ENCODE assay signal across 8 cellular contexts in the genomic region with DNA sequence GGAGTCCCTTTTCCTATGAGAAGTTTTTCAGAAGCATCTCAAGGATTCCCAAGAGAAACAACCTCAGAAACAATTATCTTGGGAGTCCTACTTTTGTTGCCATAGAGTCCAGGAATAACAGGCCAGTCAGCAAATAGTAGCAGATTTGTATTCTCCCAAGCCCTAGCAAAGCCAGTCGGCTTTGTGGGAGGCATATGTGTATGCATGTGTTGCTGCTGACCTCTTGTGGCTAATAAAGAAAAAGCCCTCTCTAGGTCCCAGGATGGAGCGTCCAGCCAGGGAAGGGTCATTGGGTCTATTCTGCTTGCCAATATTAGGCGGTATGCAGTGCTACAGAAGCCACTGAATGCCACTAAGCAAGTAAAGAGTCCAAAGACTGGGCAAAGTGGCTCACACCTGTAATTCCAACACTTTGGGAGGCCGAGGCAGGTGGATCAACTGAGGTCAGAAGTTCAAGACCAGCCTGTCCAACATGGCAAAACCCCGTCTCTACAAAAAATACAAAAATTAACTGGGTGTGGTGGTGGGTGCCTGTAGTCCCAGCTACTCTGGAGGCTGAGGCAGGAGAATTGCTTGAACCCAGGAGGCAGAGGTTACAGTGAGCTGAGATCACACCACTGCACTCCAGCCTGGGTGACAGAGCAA. TPM values are rescaled to one million over a fixed set of nuclear protein-coding genes. Genes with fewer than 3 reads are reported as not detected.
DNase-seq lines count a peak whose midpoint lies in the region; ATAC-seq and FAIRE-seq lines count a peak whose summit lies in the region.
"Not testable (repeated sequence)": the region's sequence is repeated elsewhere in the genome, so short reads cannot be mapped to it uniquely, and the experiment has no call there.

No MANE protein-coding gene starts in this region.

- peaks cover 58% of the 10 kb centered on the region for H3K27me3 Mint-ChIP-seq in T-helper 17 cell

- not testable (repeated sequence) for H3K36me3 Mint-ChIP-seq in T-helper 17 cell (ENCODE audit: low read depth)

- H3K4me3 Mint-ChIP-seq in T-helper 17 cell: not testable (repeated sequence)

- H3K4me1 Mint-ChIP-seq in T-helper 17 cell: not testable (repeated sequence)

- not testable (repeated sequence) for H3K27ac ChIP-seq in neuronal stem cell (replicated peaks; ENCODE audit: low read length)

- not testable (repeated sequence) for H3K9ac ChIP-seq in neuronal stem cell (ENCODE audit: low read depth, low read length, poor library complexity)

- not testable (repeated sequence) for H4K8ac ChIP-seq in neuronal stem cell (ENCODE audit: low read depth, low read length)

- not testable (repeated sequence) for H3K4me2 ChIP-seq in neuronal stem cell (ENCODE audit: insufficient read depth, low read length, poor library complexity, severe bottlenecking)

- H3K79me1 ChIP-seq in neuronal stem cell (ENCODE audit: low read depth, low read length): not testable (repeated sequence)

- ATAC-seq in T-helper 17 cell (peak; percentile 73), left cardiac atrium (peak; percentile 96 to 97)

- not testable (repeated sequence) for H3K9me3 ChIP-seq in T-helper 17 cell (ENCODE audit: control insufficient read depth, low read length, poor library complexity, severe bottlenecking); neuronal stem cell (replicated peaks in 1 of 2; ENCODE audit: control insufficient read depth in 2 of 2, insufficient read depth in 1 of 2, low read depth in 1 of 2, low read length in 2 of 2)

- intact Hi-C loops in left cardiac atrium (cut with DNase I): loop anchor here (2.0 to 10.0 kb wide), 5 partner anchors 167 to 583 kb away; partner anchors contain the start of gene ATOSB (in 1 of the 2)

- H3K4me1 ChIP-seq in neuronal stem cell (ENCODE audit: control insufficient read depth in 2 of 2, insufficient read depth in 1 of 2, low read depth in 1 of 2, low read length in 2 of 2): not testable (repeated sequence)

- H2BK15ac ChIP-seq in neuronal stem cell (ENCODE audit: low read length): not testable (repeated sequence)

- peak; percentile 55 for FAIRE-seq in urothelium cell line (lab: Jason Lieb, UNC)

- H3K4me3 ChIP-seq in neuronal stem cell (ENCODE audit: low read length in 2 of 2): not testable (repeated sequence)

- not testable (repeated sequence) for H2BK120ac ChIP-seq in neuronal stem cell (ENCODE audit: low read depth, low read length)

- not testable (repeated sequence) for H3K23ac ChIP-seq in neuronal stem cell (ENCODE audit: low read depth, low read length, poor library complexity)

- H2AK5ac ChIP-seq in neuronal stem cell (ENCODE audit: low read depth, low read length): not testable (repeated sequence)

- H3K14ac ChIP-seq in neuronal stem cell (ENCODE audit: low read length): not testable (repeated sequence)

- H3K36me3 ChIP-seq in neuronal stem cell (replicated peaks in 1 of 2; ENCODE audit: control insufficient read depth in 2 of 2, insufficient read depth in 2 of 2, low read length in 2 of 2): not testable (repeated sequence)

- H2AFZ ChIP-seq in neuronal stem cell (ENCODE audit: low read length): not testable (repeated sequence)

- H3K27ac Mint-ChIP-seq in T-helper 17 cell: not testable (repeated sequence)

- not testable (repeated sequence) for H4K91ac ChIP-seq in neuronal stem cell (ENCODE audit: low read depth, low read length, poor library complexity)

- DNase-seq in EL: peak; percentile 80
- peak; percentile 35 for DNase-seq in HK-2 (ENCODE audit: unreplicated experiment)
- DNase-seq in NCI-H2227 treated with DMSO at 0.1 percent for 48 hours (lab: John Stamatoyannopoulos, UW): peak; percentile 55
- DNase-seq in T-helper 17 cell: not testable (repeated sequence)
- DNase-seq in T47D (ENCODE audit: low read depth in 1 of 2, low spot score in 1 of 2): peak; percentile 43 to 86
- DNase-seq in left cardiac atrium: peak; percentile 62
- peak; percentile 58 for DNase-seq in neuronal stem cell (ENCODE audit: low spot score)
- DNase-seq in urothelium cell line (ENCODE audit: low spot score): peak; percentile 78

- H2BK5ac ChIP-seq in neuronal stem cell (ENCODE audit: low read length): not testable (repeated sequence)

- not testable (repeated sequence) for H3K27me3 ChIP-seq in neuronal stem cell (ENCODE audit: control insufficient read depth in 3 of 3, insufficient read depth in 3 of 3, low read depth in 1 of 3, low read length in 3 of 3)

- not testable (repeated sequence) for H3K18ac ChIP-seq in neuronal stem cell (ENCODE audit: low read length)

- in situ Hi-C loops in T47D (cut with HindIII; ENCODE audit: low pct_unique_long_range_greater_than_20kb, low sequenced_read_pairs): not testable (repeated sequence)

- no CpG with 5 or more reads among the region's 5 CpGs for WGBS in neuronal stem cell (ENCODE audit: extremely low coverage in 2 of 2, insufficient read length in 2 of 2, insufficient replicate concordance in 1 of 2), 2 donors

- not testable (repeated sequence) for H2BK12ac ChIP-seq in neuronal stem cell (ENCODE audit: low read length)

- not testable (repeated sequence) for H3K4ac ChIP-seq in neuronal stem cell (ENCODE audit: low read length)

RNA-seq across cellular contexts. Expression of gene RUSC2, which starts 12.6 kb away (rescaled TPM):
- total RNA-seq in T-helper 17 cell: under 1 TPM; 0.18 to 0.75 TPM
- total RNA-seq in left cardiac atrium: 10 to 100 TPM; 32.2 to 43.0 TPM
- polyA plus RNA-seq in neuronal stem cell (2013, experiment 1 of 2): 6.3 TPM
- polyA plus RNA-seq in neuronal stem cell (2013, experiment 2 of 2): 6.5 TPM

Comparison
In these comparisons a context has a peak if more than half of its experiments do, and no peak if none do; other contexts are left out.
1. RNA of gene RUSC2, which starts 12.6 kb away (total RNA-seq): 32.2 to 43.0 TPM in left cardiac atrium; 0.18 to 0.75 TPM in T-helper 17 cell; every median in the first group is over 10 times any median in the second.